ENCODE assay signal across 10 cellular contexts in genomic region chr1:175000697-175001187, GRCh38. TPM values are rescaled to one million over a fixed set of nuclear protein-coding genes. Genes with fewer than 3 reads are reported as not detected.
DNase-seq lines count a peak whose midpoint lies in the region; TF ChIP-seq lines count a peak whose summit lies in the region.
"Had no signal": no experiment of that assay in that cellular context is flagged by ENCODE, and none has a peak within 500 bp of the region (broad histone marks: within the 10 kb centered on the region; RNA-seq: fewer than 3 reads in every experiment).

No MANE protein-coding gene starts in this region.

- peak overlapping the region; percentile 84 to 99 (median 94) for H3K4me3 ChIP-seq in tibial nerve

- no peak overlapping the region for H3K27ac Mint-ChIP-seq in activated naive CD4-positive, alpha-beta T cell treated with anti-CD3 and anti-CD28 coated beads for 36 hours
- peak overlapping the region; percentile 93 for H3K27ac Mint-ChIP-seq in activated naive CD8-positive, alpha-beta T cell treated with anti-CD3 and anti-CD28 coated beads for 36 hours
- H3K27ac Mint-ChIP-seq: memory B cell had no signal

- H3K4me1 ChIP-seq in tibial nerve: peaks cover 0 to 51% (median 13%) of the 10 kb centered on the region in 4 donors

- CTCF ChIA-PET in activated naive CD4-positive, alpha-beta T cell treated with anti-CD3 and anti-CD28 coated beads for 36 hours (lab: Charles Lee): interaction anchor here (1.1 to 2.8 kb wide), 3 partner anchors 11 to 227 kb away, joined by 3 to 10 read pairs (median 9); partner anchors contain the start of gene MRPS14

- peaks cover 58% of the 10 kb centered on the region for H3K4me1 Mint-ChIP-seq in activated naive CD4-positive, alpha-beta T cell treated with anti-CD3 and anti-CD28 coated beads for 36 hours (ENCODE audit: low read depth)
- peaks cover 51% of the 10 kb centered on the region for H3K4me1 Mint-ChIP-seq in activated naive CD8-positive, alpha-beta T cell treated with anti-CD3 and anti-CD28 coated beads for 36 hours

- intact Hi-C loops in activated naive CD4-positive, alpha-beta T cell treated with anti-CD3 and anti-CD28 coated beads for 36 hours (cut with micrococcal nuclease): loop anchor here (1.0 kb wide), 1 partner anchor 13 kb away; no protein-coding TSS in a partner anchor

- H3K9me3 ChIP-seq in tibial nerve: no peaks in the 10 kb centered on the region

- H3K4me3 Mint-ChIP-seq in activated naive CD4-positive, alpha-beta T cell treated with anti-CD3 and anti-CD28 coated beads for 36 hours: no peak overlapping the region
- H3K4me3 Mint-ChIP-seq in activated naive CD8-positive, alpha-beta T cell treated with anti-CD3 and anti-CD28 coated beads for 36 hours: no peak overlapping the region
- H3K4me3 Mint-ChIP-seq: memory B cell had no signal

- peaks cover 39% of the 10 kb centered on the region for H3K36me3 Mint-ChIP-seq in activated naive CD4-positive, alpha-beta T cell treated with anti-CD3 and anti-CD28 coated beads for 36 hours (ENCODE audit: low read depth)
- H3K36me3 Mint-ChIP-seq in activated naive CD8-positive, alpha-beta T cell treated with anti-CD3 and anti-CD28 coated beads for 36 hours: peaks cover 52% of the 10 kb centered on the region

- no peaks in the 10 kb centered on the region for H3K27me3 ChIP-seq in tibial nerve

- H3K27ac ChIP-seq in tibial nerve: peak overlapping the region; percentile 96 to 100 (median 98)

- DNase-seq in activated naive CD4-positive, alpha-beta T cell treated with anti-CD3 and anti-CD28 coated beads for 36 hours: peak; percentile 41
- no peak for DNase-seq in activated naive CD4-positive, alpha-beta T cell treated with anti-CD3 and anti-CD28 coated beads, Interleukin-2, amount 50 U/mL, for 16 hours
- no peak for DNase-seq in activated naive CD8-positive, alpha-beta T cell treated with anti-CD3 and anti-CD28 coated beads for 36 hours
- DNase-seq in kidney tubule cell (ENCODE audit: low spot score): peak; percentile 48
- DNase-seq in tibial nerve (ENCODE audit: low spot score in 2 of 2): no peak
- DNase-seq in NCI-H2107 treated with DMSO at 0.1 percent for 48 hours (lab: John Stamatoyannopoulos, UW; ENCODE audit: unreplicated experiment): no peak
- DNase-seq in activated naive CD4-positive, alpha-beta T cell treated with Interleukin-2 at 50 U/mL for 16 hours: no peak
- no peak for DNase-seq in middle frontal gyrus (ENCODE audit: extremely low spot score, low spot score)
- DNase-seq: GDM1 had no signal

- TF ChIP-seq CTCF in tibial nerve (IDR thresholded peaks at IDR 0.05): no peak

- TF ChIP-seq EP300 in tibial nerve (IDR thresholded peaks at IDR 0.05): no peak

- no peak for TF ChIP-seq POLR2A in tibial nerve (IDR thresholded peaks at IDR 0.05)

- H3K36me3 ChIP-seq in tibial nerve: peaks cover 0 to 7% (median 0%) of the 10 kb centered on the region in 3 donors

- no peaks in the 10 kb centered on the region for H3K27me3 Mint-ChIP-seq in activated naive CD4-positive, alpha-beta T cell treated with anti-CD3 and anti-CD28 coated beads for 36 hours (ENCODE audit: low read depth)
- H3K27me3 Mint-ChIP-seq in activated naive CD8-positive, alpha-beta T cell treated with anti-CD3 and anti-CD28 coated beads for 36 hours: no peaks in the 10 kb centered on the region
- H3K27me3 Mint-ChIP-seq: memory B cell had no signal

- WGBS in tibial nerve, 2 donors: 6% methylated on average over 5 of the region's 5 CpGs

- no peaks in the 10 kb centered on the region for H3K9me3 Mint-ChIP-seq in activated naive CD4-positive, alpha-beta T cell treated with anti-CD3 and anti-CD28 coated beads for 36 hours
- H3K9me3 Mint-ChIP-seq in activated naive CD8-positive, alpha-beta T cell treated with anti-CD3 and anti-CD28 coated beads for 36 hours: no peaks in the 10 kb centered on the region
- H3K9me3 Mint-ChIP-seq: memory B cell had no signal

RNA-seq across cellular contexts. Expression of gene CACYBP, which starts 1.0 kb away (rescaled TPM):
- total RNA-seq in activated naive CD4-positive, alpha-beta T cell treated with anti-CD3 and anti-CD28 coated beads for 36 hours: 100 to 1,000 TPM; 322 to 354 TPM
- total RNA-seq in activated naive CD8-positive, alpha-beta T cell treated with anti-CD3 and anti-CD28 coated beads for 36 hours: 100 to 1,000 TPM; 345 to 385 TPM
- total RNA-seq in tibial nerve: 100 to 1,000 TPM in 1 of 4 donors, 10 to 100 TPM in 3; 60.8 to 165 (median 78.2) TPM

RNA-seq across cellular contexts. Expression of gene MRPS14, which starts 22.5 kb away (rescaled TPM):
- total RNA-seq in activated naive CD4-positive, alpha-beta T cell treated with anti-CD3 and anti-CD28 coated beads for 36 hours: 10 to 100 TPM; 48.8 to 51.2 TPM
- 10 to 100 TPM; 42.1 to 44.0 TPM for total RNA-seq in activated naive CD8-positive, alpha-beta T cell treated with anti-CD3 and anti-CD28 coated beads for 36 hours
- 10 to 100 TPM; 18.8 to 33.4 (median 26.2) TPM for total RNA-seq in tibial nerve

Comparison
In these comparisons a context has a peak if more than half of its experiments do, and no peak if none do; other contexts are left out.
1. DNase-seq: peak in activated naive CD4-positive, alpha-beta T cell treated with anti-CD3 and anti-CD28 coated beads for 36 hours (single experiment) and kidney tubule cell (single experiment); none in activated naive CD4-positive, alpha-beta T cell treated with anti-CD3 and anti-CD28 coated beads, Interleukin-2, amount 50 U/mL, for 16 hours (single experiment), activated naive CD8-positive, alpha-beta T cell treated with anti-CD3 and anti-CD28 coated beads for 36 hours (single experiment), tibial nerve (0 of 2), NCI-H2107 treated with DMSO at 0.1 percent for 48 hours (single experiment), activated naive CD4-positive, alpha-beta T cell treated with Interleukin-2 at 50 U/mL for 16 hours (single experiment) and middle frontal gyrus (single experiment).